ENCODE assay signal across 25 cellular contexts in the genomic region with DNA sequence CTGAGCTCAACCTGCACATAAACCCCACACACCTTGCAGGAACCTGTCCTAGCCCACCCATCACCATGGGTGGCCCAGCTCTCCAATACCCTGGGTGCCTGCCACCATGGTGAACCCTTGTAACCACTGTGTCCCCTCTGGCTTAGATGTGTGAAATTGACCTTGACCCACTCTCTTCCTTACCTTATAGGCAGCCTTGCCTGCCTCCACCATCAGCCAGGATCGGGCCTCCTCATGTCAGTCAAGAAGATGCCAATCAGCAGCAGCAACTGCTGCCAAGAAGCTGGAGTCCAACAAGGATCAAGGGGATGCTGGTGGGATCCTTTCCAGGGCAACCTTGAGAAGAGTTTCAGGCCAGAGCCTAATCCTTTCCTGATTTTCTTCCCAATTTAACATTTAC. TPM values are rescaled to one million over a fixed set of nuclear protein-coding genes. Genes with fewer than 3 reads are reported as not detected.
DNase-seq lines count a peak whose midpoint lies in the region; ATAC-seq, FAIRE-seq and TF ChIP-seq lines count a peak whose summit lies in the region.
"Had no signal": no experiment of that assay in that cellular context is flagged by ENCODE, and none has a peak within 500 bp of the region (broad histone marks: within the 10 kb centered on the region; RNA-seq: fewer than 3 reads in every experiment).

No MANE protein-coding gene starts in this region.

- no peak for FAIRE-seq in kidney (lab: Jason Lieb, UNC)
- FAIRE-seq: G401.6, GM12878 had no signal

- H3K4ac ChIP-seq in IMR-90 (ENCODE audit: low read depth, low read length), result no peak overlapping the region

- no peak overlapping the region for H2AK5ac ChIP-seq in IMR-90 (ENCODE audit: low read depth, low read length)

- H3K56ac ChIP-seq in IMR-90 (ENCODE audit: extremely low read depth, insufficient read depth, low read length), result no peak overlapping the region

- no peak overlapping the region for H2BK5ac ChIP-seq in IMR-90 (ENCODE audit: low read depth, low read length, poor library complexity, severe bottlenecking)

- H3K36me3 ChIP-seq in IMR-90 (ENCODE audit: control insufficient read depth, insufficient read depth, low read length) (no peaks in the 10 kb centered on the region), kidney (ENCODE audit: control insufficient read depth in 1 of 2, insufficient read depth in 2 of 2, low read length in 2 of 2) (no peaks in the 10 kb centered on the region), gastrocnemius medialis (no peaks in the 10 kb centered on the region)

- H3K27me3 ChIP-seq in IMR-90 (ENCODE audit: control insufficient read depth, insufficient read depth, low read length) (peaks cover 12% of the 10 kb centered on the region), gastrocnemius medialis (no peaks in the 10 kb centered on the region)

- H3K9me1 ChIP-seq in IMR-90 (ENCODE audit: insufficient read depth, low read length), result no peaks in the 10 kb centered on the region

- H3K4me3 Mint-ChIP-seq in activated naive CD8-positive, alpha-beta T cell treated with anti-CD3 and anti-CD28 coated beads, Interleukin-2, amount 50 U/mL, for 24 hours, result no peak overlapping the region
- H3K4me3 Mint-ChIP-seq in activated naive CD8-positive, alpha-beta T cell treated with anti-CD3 and anti-CD28 coated beads for 36 hours, result no peak overlapping the region
- H3K4me3 Mint-ChIP-seq: CD8-positive, alpha-beta T cell; GM23338 had no signal

- H2BK15ac ChIP-seq in IMR-90 (ENCODE audit: low read depth, low read length), result no peak overlapping the region

- H4K8ac ChIP-seq in IMR-90 (ENCODE audit: low read depth in 2 of 2, low read length in 2 of 2), result no peak overlapping the region

- H3K4me1 Mint-ChIP-seq in activated naive CD8-positive, alpha-beta T cell treated with anti-CD3 and anti-CD28 coated beads, Interleukin-2, amount 50 U/mL, for 24 hours, result peaks cover 72% of the 10 kb centered on the region
- H3K4me1 Mint-ChIP-seq in activated naive CD8-positive, alpha-beta T cell treated with anti-CD3 and anti-CD28 coated beads for 36 hours, result peaks cover 54% of the 10 kb centered on the region

- H3K9me3 Mint-ChIP-seq in activated naive CD8-positive, alpha-beta T cell treated with anti-CD3 and anti-CD28 coated beads, Interleukin-2, amount 50 U/mL, for 24 hours, result no peaks in the 10 kb centered on the region
- H3K9me3 Mint-ChIP-seq in activated naive CD8-positive, alpha-beta T cell treated with anti-CD3 and anti-CD28 coated beads for 36 hours, result no peaks in the 10 kb centered on the region
- H3K9me3 Mint-ChIP-seq: CD8-positive, alpha-beta T cell; GM23338 had no signal

- H3K27ac Mint-ChIP-seq in activated naive CD8-positive, alpha-beta T cell treated with anti-CD3 and anti-CD28 coated beads, Interleukin-2, amount 50 U/mL, for 24 hours, result peak overlapping the region; percentile 15
- H3K27ac Mint-ChIP-seq in activated naive CD8-positive, alpha-beta T cell treated with anti-CD3 and anti-CD28 coated beads for 36 hours, result no peak overlapping the region
- H3K27ac Mint-ChIP-seq: CD8-positive, alpha-beta T cell; GM23338 had no signal

- H2BK20ac ChIP-seq in IMR-90 (ENCODE audit: low read depth, low read length), result no peak overlapping the region

- H3K14ac ChIP-seq in IMR-90 (replicated peaks; ENCODE audit: low read depth, low read length), result no peak overlapping the region

- no TSS peak for BruUV-seq in IMR-90 (replicated peaks; lab: Mats Ljungman, UMichigan)

- H3K9ac ChIP-seq in IMR-90 (ENCODE audit: low read depth, low read length) (no peak overlapping the region), kidney (ENCODE audit: low read length in 2 of 2) (no peak overlapping the region)

- POLR2A ChIA-PET in IMR-90 (lab: Charles Lee; ENCODE audit: unreplicated experiment), result no interaction called here

- no peak for TF ChIP-seq CTCF in IMR-90 (conservative IDR thresholded peaks at IDR 0.05; ENCODE audit: low read depth, low read length)
- TF ChIP-seq CTCF in kidney (IDR thresholded peaks at IDR 0.05; ENCODE audit: borderline replicate concordance, extremely low read depth, insufficient read depth), result no peak
- TF ChIP-seq CTCF in gastrocnemius medialis (IDR thresholded peaks at IDR 0.05 in 4 of 5, conservative IDR thresholded peaks at IDR 0.05 in 1 of 5), result no peak

- intact Hi-C loops in IMR-90 (cut with micrococcal nuclease) (loop anchor here (10.0 kb wide), 1 partner anchor 579 kb away; a partner anchor contains a TSS), kidney (cut with DNase I) (loop anchor here (10.0 kb wide), 1 partner anchor 259 kb away; no protein-coding TSS in a partner anchor), gastrocnemius medialis (cut with DNase I; ENCODE audit: low total_unique reads) (no loop called here)

- H3K9me3 ChIP-seq in IMR-90 (ENCODE audit: control insufficient read depth, insufficient read depth, low read length) (no peaks in the 10 kb centered on the region), kidney (ENCODE audit: control insufficient read depth in 1 of 2, low read length in 2 of 2) (no peaks in the 10 kb centered on the region), gastrocnemius medialis (no peaks in the 10 kb centered on the region)
- H3K9me3 ChIP-seq: Caco-2 had no signal

- no peak for DNase-seq in activated naive CD8-positive, alpha-beta T cell treated with anti-CD3 and anti-CD28 coated beads, Interleukin-2, amount 50 U/mL, for 24 hours
- DNase-seq in activated naive CD8-positive, alpha-beta T cell treated with anti-CD3 and anti-CD28 coated beads for 36 hours, result no peak
- DNase-seq in IMR-90 (no peak), kidney (peak; percentile 6), cerebellum (ENCODE audit: low spot score) (no peak), gastrocnemius medialis (no peak), NCI-H69 (lab: John Stamatoyannopoulos, UW) (no peak)
- DNase-seq: C1 segment of cervical spinal cord; CD8-positive, alpha-beta T cell; HCEC 1CT; NCI-H1048; NCI-H1694; NCI-H2029 treated with DMSO at 0.1 percent for 48 hours; NCI-H446 treated with DMSO at 0.1 percent for 48 hours; NCI-H526; SHP77 had no signal

- no peaks in the 10 kb centered on the region; the same call in 1 of the 2 replicates for H4K20me1 ChIP-seq in IMR-90 (ENCODE audit: insufficient read depth, low read length)

- H3K36me3 Mint-ChIP-seq in activated naive CD8-positive, alpha-beta T cell treated with anti-CD3 and anti-CD28 coated beads, Interleukin-2, amount 50 U/mL, for 24 hours (ENCODE audit: low read depth), result no peaks in the 10 kb centered on the region
- no peaks in the 10 kb centered on the region for H3K36me3 Mint-ChIP-seq in activated naive CD8-positive, alpha-beta T cell treated with anti-CD3 and anti-CD28 coated beads for 36 hours
- H3K36me3 Mint-ChIP-seq: CD8-positive, alpha-beta T cell had no signal

- no peak for TF ChIP-seq POLR2A in IMR-90 (IDR thresholded peaks at IDR 0.05; ENCODE audit: low read depth, low read length)
- no peak for TF ChIP-seq POLR2A in gastrocnemius medialis (IDR thresholded peaks at IDR 0.05)

- no peaks in the 10 kb centered on the region for H3K79me1 ChIP-seq in IMR-90 (ENCODE audit: low read depth in 1 of 2, low read length in 2 of 2)

- H2AFZ ChIP-seq in IMR-90 (replicated peaks; ENCODE audit: low read length, poor library complexity), result no peak overlapping the region
- H2AFZ ChIP-seq: GM23338 had no signal

- H3K4me2 ChIP-seq in IMR-90 (ENCODE audit: low read depth, low read length), result no peak overlapping the region
- H3K4me2 ChIP-seq: GM23338 had no signal

- no peak overlapping the region for H4K91ac ChIP-seq in IMR-90 (ENCODE audit: insufficient read depth, low read depth, low read length)

- no CpG with 5 or more reads among the region's 1 CpG for WGBS in IMR-90 (ENCODE audit: extremely low coverage in 2 of 2, insufficient read length in 1 of 2), 2 experiments

- H3K27me3 Mint-ChIP-seq in activated naive CD8-positive, alpha-beta T cell treated with anti-CD3 and anti-CD28 coated beads, Interleukin-2, amount 50 U/mL, for 24 hours, result no peaks in the 10 kb centered on the region
- no peaks in the 10 kb centered on the region for H3K27me3 Mint-ChIP-seq in activated naive CD8-positive, alpha-beta T cell treated with anti-CD3 and anti-CD28 coated beads for 36 hours

- no peak for ATAC-seq in activated naive CD8-positive, alpha-beta T cell treated with anti-CD3 and anti-CD28 coated beads, Interleukin-2, amount 50 U/mL, for 24 hours
- ATAC-seq in IMR-90 (ENCODE audit: low read depth) (no peak), gastrocnemius medialis (no peak)
- ATAC-seq: CD8-positive, alpha-beta T cell; GM12878; GM23338; Panc1 had no signal

- H2BK120ac ChIP-seq in IMR-90 (ENCODE audit: low read depth, low read length), result no peak overlapping the region

- CTCF ChIA-PET in IMR-90 (lab: Yijun Ruan, JAX), result no interaction called here

- peaks cover 4% of the 10 kb centered on the region; the same call in 1 of the 2 replicates for H3K4me1 ChIP-seq in IMR-90 (ENCODE audit: control insufficient read depth, insufficient read depth, low read length)
- H3K4me1 ChIP-seq in kidney (ENCODE audit: control insufficient read depth in 1 of 2, insufficient read depth in 1 of 2, low read depth in 1 of 2, low read length in 2 of 2), result peaks cover 6 to 12% of the 10 kb centered on the region in 2 donors
- H3K4me1 ChIP-seq in gastrocnemius medialis, result peaks cover 10 to 15% of the 10 kb centered on the region in 2 donors

- no peak overlapping the region for H4K5ac ChIP-seq in IMR-90 (ENCODE audit: low read depth, low read length)

- no peak overlapping the region for H3K27ac ChIP-seq in IMR-90 (ENCODE audit: insufficient read depth, low read length)
- no peak overlapping the region for H3K27ac ChIP-seq in kidney (ENCODE audit: low read depth in 2 of 2, low read length in 2 of 2)
- H3K27ac ChIP-seq in gastrocnemius medialis, result no peak overlapping the region
- H3K27ac ChIP-seq: RWPE1 had no signal

- H3K18ac ChIP-seq in IMR-90 (ENCODE audit: low read depth, low read length), result no peak overlapping the region

- TF ChIP-seq RAD21 in IMR-90 (IDR thresholded peaks at IDR 0.05; ENCODE audit: low read length), result no peak

- in situ Hi-C loops in IMR-90 (cut with MboI; ENCODE audit: low sequenced_read_pairs), result loop anchor here (10.0 kb wide), 1 partner anchor 399 kb away; no protein-coding TSS in a partner anchor
- in situ Hi-C loops in gastrocnemius medialis (cut with MboI; ENCODE audit: low sequenced_read_pairs in 4 of 4), result loop anchor here in 3 of 4 donors (5.0 to 25.0 kb wide), 3 partner anchors 61 to 386 kb away; no protein-coding TSS in a partner anchor

- H3K4me3 ChIP-seq in IMR-90 (ENCODE audit: insufficient read depth, low read depth, low read length) (no peak overlapping the region), kidney (ENCODE audit: low read length in 2 of 2) (no peak overlapping the region), gastrocnemius medialis (no peak overlapping the region)
- H3K4me3 ChIP-seq: GM12878, GM23338 had no signal

- dilution Hi-C loops in IMR-90 (cut with HindIII; ENCODE audit: low sequenced_read_pairs, unreplicated experiment), result no loop called here

- peak overlapping the region; percentile 62 for H2AK9ac ChIP-seq in IMR-90 (replicated peaks; ENCODE audit: low read depth, low read length, poor library complexity)

- no peak overlapping the region for H3K23ac ChIP-seq in IMR-90 (ENCODE audit: low read depth, low read length)

RNA-seq across cellular contexts. Expression of a gene that starts 8.8 kb away (rescaled TPM):
- total RNA-seq in activated naive CD8-positive, alpha-beta T cell treated with anti-CD3 and anti-CD28 coated beads for 36 hours, result under 1 TPM; 0.30 to 0.31 TPM
- 0.18 and 0.28 TPM in 2 replicates for total RNA-seq in IMR-90 (2012; rRNA removed)
- 0.46 and 0.50 TPM in 2 replicates for polyA plus RNA-seq in IMR-90 (2012; rRNA removed)
- 0.17 and 0.60 TPM in 2 replicates for polyA plus RNA-seq in IMR-90 (2012; cell fraction: cytosol; rRNA removed)
- 0.23 and 0.26 TPM in 2 replicates for polyA plus RNA-seq in IMR-90 (2012; cell fraction: nucleus; rRNA removed; ENCODE audit: low replicate concordance)
- total RNA-seq in kidney, result 0.13 TPM
- 2.7 TPM for polyA plus RNA-seq in kidney (ENCODE audit: insufficient read depth, low read depth, low replicate concordance)
- total RNA-seq in cerebellum, result 0.54 TPM
- 1 to 10 TPM in 1 of 4 donors, under 1 TPM in 3; 0.15 to 2.5 (median 0.67) TPM for total RNA-seq in gastrocnemius medialis
- total RNA-seq: A673; Caco-2; CD8-positive, alpha-beta T cell; OCI-LY7; SK-MEL-5 had no signal

RNA-seq across cellular contexts. Expression of a gene that starts 57.5 kb away (rescaled TPM):
- total RNA-seq in activated naive CD8-positive, alpha-beta T cell treated with anti-CD3 and anti-CD28 coated beads for 36 hours, result 10 to 100 TPM; 48.8 to 51.4 TPM
- total RNA-seq in IMR-90 (2012; rRNA removed) (27.8 and 30.5 TPM in 2 replicates), kidney (3.6 TPM), cerebellum (18.1 TPM), gastrocnemius medialis (1 to 10 TPM in 3 of 4 donors, under 1 TPM in 1; 0.51 to 2.7 (median 2.4) TPM)
- polyA plus RNA-seq in IMR-90 (2012; rRNA removed) (87.3 and 88.1 TPM in 2 replicates), kidney (ENCODE audit: insufficient read depth, low read depth, low replicate concordance) (2.8 TPM)
- 46.2 and 68.0 TPM in 2 replicates for polyA plus RNA-seq in IMR-90 (2012; cell fraction: cytosol; rRNA removed)
- 57.3 and 104 TPM in 2 replicates for polyA plus RNA-seq in IMR-90 (2012; cell fraction: nucleus; rRNA removed; ENCODE audit: low replicate concordance)
